ENCODE assay signal across 8 cellular contexts in the genomic region with DNA sequence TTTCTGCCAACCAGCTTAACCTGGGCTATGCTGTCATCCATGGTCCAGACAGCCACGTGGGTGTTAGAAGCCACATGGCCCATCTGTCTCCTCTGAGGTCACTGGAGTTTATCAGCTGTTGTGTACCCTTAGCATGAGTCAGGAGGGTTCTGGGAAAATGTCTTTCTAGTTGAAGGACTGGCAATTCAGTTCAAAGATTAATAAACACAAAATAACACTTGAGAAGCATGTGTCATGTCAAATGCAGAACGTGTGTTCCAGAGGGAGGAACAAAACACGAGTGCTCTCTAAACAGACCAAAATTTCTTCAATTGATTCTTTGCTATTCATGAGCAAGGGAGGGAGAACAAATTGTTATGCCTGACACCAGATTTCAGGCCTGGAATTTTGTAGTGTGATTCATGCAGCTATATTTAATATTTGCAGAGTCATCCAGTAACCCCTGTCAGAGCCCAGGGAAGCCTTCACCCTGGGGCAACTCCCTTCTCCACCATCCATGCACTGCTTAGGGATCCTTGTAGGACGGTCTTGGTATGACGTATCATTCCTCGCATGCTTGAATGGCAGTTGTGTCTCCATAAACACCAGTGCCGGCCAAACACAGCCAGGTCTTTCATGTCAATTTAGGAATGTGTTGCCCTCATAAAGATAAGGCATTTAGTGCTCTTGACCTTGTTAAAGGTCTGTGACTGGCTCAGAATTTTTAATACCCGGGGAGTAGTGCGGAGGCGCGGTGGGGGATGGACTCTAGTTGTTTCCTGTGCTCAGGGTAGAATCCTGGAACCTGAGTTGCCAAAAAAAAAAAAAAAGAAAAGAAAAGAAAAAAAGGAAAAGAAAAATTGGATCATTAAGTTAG. TPM values are rescaled to one million over a fixed set of nuclear protein-coding genes. Genes with fewer than 3 reads are reported as not detected.
DNase-seq lines count a peak whose midpoint lies in the region; ATAC-seq and TF ChIP-seq lines count a peak whose summit lies in the region.

No MANE protein-coding gene starts in this region.

- peaks cover 36% of the 10 kb centered on the region for H3K4me1 Mint-ChIP-seq in osteocyte (ENCODE audit: unreplicated experiment)
- no peaks in the 10 kb centered on the region for H3K4me1 Mint-ChIP-seq in activated CD8-positive, alpha-beta T cell treated with anti-CD3 and anti-CD28 coated beads, Interleukin-2, amount 10 ng/mL, durations not matched to agents 7 days and 5 days (ENCODE audit: low read depth)

- H3K27ac ChIP-seq in esophagus muscularis mucosa (replicated peaks in 1 of 4) = peak overlapping the region; percentile 77 to 83 (median 82)

- no peaks in the 10 kb centered on the region for H3K27me3 ChIP-seq in esophagus muscularis mucosa

- peak overlapping the region; percentile 67 for H3K4me3 Mint-ChIP-seq in osteocyte (ENCODE audit: unreplicated experiment)
- H3K4me3 Mint-ChIP-seq in activated CD8-positive, alpha-beta T cell treated with anti-CD3 and anti-CD28 coated beads, Interleukin-2, amount 10 ng/mL, durations not matched to agents 7 days and 5 days = no peak overlapping the region

- peaks cover 19 to 21% (median 19%) of the 10 kb centered on the region in 4 donors for H3K4me1 ChIP-seq in esophagus muscularis mucosa

- POLR2A ChIA-PET in activated CD8-positive, alpha-beta T cell treated with anti-CD3 and anti-CD28 coated beads, Interleukin-2, amount 10 ng/mL, durations not matched to agents 7 days and 5 days (lab: Charles Lee) = no interaction called here

- no peaks in the 10 kb centered on the region for H3K9me3 ChIP-seq in esophagus muscularis mucosa

- no peaks in the 10 kb centered on the region for H3K36me3 Mint-ChIP-seq in osteocyte (ENCODE audit: unreplicated experiment)
- no peaks in the 10 kb centered on the region for H3K36me3 Mint-ChIP-seq in activated CD8-positive, alpha-beta T cell treated with anti-CD3 and anti-CD28 coated beads, Interleukin-2, amount 10 ng/mL, durations not matched to agents 7 days and 5 days (ENCODE audit: low read depth)

- CTCF ChIA-PET in activated CD8-positive, alpha-beta T cell treated with anti-CD3 and anti-CD28 coated beads, Interleukin-2, amount 10 ng/mL, durations not matched to agents 7 days and 5 days (lab: Charles Lee) = interaction anchor here (1.1 kb wide), 1 partner anchor 12 kb away, joined by 4 read pairs; no protein-coding TSS in a partner anchor

- TF ChIP-seq CTCF in esophagus muscularis mucosa (IDR thresholded peaks at IDR 0.05) (no peak), osteocyte (IDR thresholded peaks at IDR 0.05) (no peak)

- ATAC-seq in HG03565 (IDR thresholded peaks at IDR 0.05; ENCODE audit: unreplicated experiment) = no peak
- ATAC-seq in activated CD8-positive, alpha-beta T cell treated with anti-CD3 and anti-CD28 coated beads, Interleukin-2, amount 10 ng/mL, durations not matched to agents 7 days and 5 days = no peak

- no peaks in the 10 kb centered on the region for H3K36me3 ChIP-seq in esophagus muscularis mucosa

- 40% methylated on average over 11 of the region's 11 CpGs for WGBS in esophagus muscularis mucosa

- peak overlapping the region in 1 of 4 donors; percentile 14 for H3K4me3 ChIP-seq in esophagus muscularis mucosa

- no peak for TF ChIP-seq EP300 in esophagus muscularis mucosa (IDR thresholded peaks at IDR 0.05)

- in situ Hi-C loops in Caki2 (cut with HindIII; ENCODE audit: low pct_unique_long_range_greater_than_20kb, low sequenced_read_pairs) = no loop called here

- no peak for TF ChIP-seq POLR2A in esophagus muscularis mucosa (IDR thresholded peaks at IDR 0.05; ENCODE audit: low read depth)

- H3K27me3 Mint-ChIP-seq in osteocyte (ENCODE audit: unreplicated experiment) = no peaks in the 10 kb centered on the region
- H3K27me3 Mint-ChIP-seq in activated CD8-positive, alpha-beta T cell treated with anti-CD3 and anti-CD28 coated beads, Interleukin-2, amount 10 ng/mL, durations not matched to agents 7 days and 5 days (ENCODE audit: low read depth) = no peaks in the 10 kb centered on the region

- peak overlapping the region; percentile 98 for H3K27ac Mint-ChIP-seq in osteocyte (ENCODE audit: unreplicated experiment)
- H3K27ac Mint-ChIP-seq in activated CD8-positive, alpha-beta T cell treated with anti-CD3 and anti-CD28 coated beads, Interleukin-2, amount 10 ng/mL, durations not matched to agents 7 days and 5 days = no peak overlapping the region

- DNase-seq in Caki2 (ENCODE audit: low read depth) = peak; percentile 92
- DNase-seq in OCI-M1 (lab: John Stamatoyannopoulos, UW) = peak; percentile 70
- no peak for DNase-seq in esophagus muscularis mucosa (ENCODE audit: extremely low spot score)
- peak; percentile 89 for DNase-seq in osteocyte (ENCODE audit: extremely low spot score, unreplicated experiment)
- no peak for DNase-seq in SIG-M5 treated with dmso at 0.1 percent for 504 hours (lab: John Stamatoyannopoulos, UW; ENCODE audit: unreplicated experiment)
- DNase-seq in activated CD8-positive, alpha-beta T cell treated with anti-CD3 and anti-CD28 coated beads, Interleukin-2, amount 10 ng/mL, durations not matched to agents 7 days and 5 days = no peak
- no peak for DNase-seq in stimulated activated CD4-positive, alpha-beta T cell treated with anti-CD3 and anti-CD28 coated beads, Interleukin-2, amount 100 ng/mL, for 48 hours

- intact Hi-C loops in esophagus muscularis mucosa (cut with DNase I) = loop anchor here (2.0 kb wide), 1 partner anchor 28 kb away; a partner anchor contains a TSS

- H3K9me3 Mint-ChIP-seq in osteocyte (ENCODE audit: unreplicated experiment) = no peaks in the 10 kb centered on the region
- H3K9me3 Mint-ChIP-seq in activated CD8-positive, alpha-beta T cell treated with anti-CD3 and anti-CD28 coated beads, Interleukin-2, amount 10 ng/mL, durations not matched to agents 7 days and 5 days (ENCODE audit: insufficient read depth) = peaks cover 10% of the 10 kb centered on the region

RNA-seq across cellular contexts. Expression of a gene that starts 27.7 kb away (rescaled TPM):
- total RNA-seq in Caki2 (2014; rRNA removed; shearing (Covaris generic); ENCODE audit: low replicate concordance) = 20.3 and 43.5 TPM in 2 replicates
- total RNA-seq in esophagus muscularis mucosa (100 to 1,000 TPM in 1 of 4 donors, 10 to 100 TPM in 3; 81.8 to 108 (median 87.4) TPM), osteocyte (58.4 and 63.2 TPM in 2 replicates)
- total RNA-seq in activated CD8-positive, alpha-beta T cell treated with anti-CD3 and anti-CD28 coated beads, Interleukin-2, amount 10 ng/mL, durations not matched to agents 7 days and 5 days = 10 to 100 TPM; 83.2 to 86.1 TPM

Comparison
In these comparisons a context has a peak if more than half of its experiments do, and no peak if none do; other contexts are left out.
1. DNase-seq: peak in Caki2 (single experiment), OCI-M1 (single experiment) and osteocyte (single experiment); none in esophagus muscularis mucosa (single experiment), SIG-M5 treated with dmso at 0.1 percent for 504 hours (single experiment), activated CD8-positive, alpha-beta T cell treated with anti-CD3 and anti-CD28 coated beads, Interleukin-2, amount 10 ng/mL, durations not matched to agents 7 days and 5 days (single experiment) and stimulated activated CD4-positive, alpha-beta T cell treated with anti-CD3 and anti-CD28 coated beads, Interleukin-2, amount 100 ng/mL, for 48 hours (0 of 2).